22 cellular contexts compared by ENCODE assay signal in the genomic region with DNA sequence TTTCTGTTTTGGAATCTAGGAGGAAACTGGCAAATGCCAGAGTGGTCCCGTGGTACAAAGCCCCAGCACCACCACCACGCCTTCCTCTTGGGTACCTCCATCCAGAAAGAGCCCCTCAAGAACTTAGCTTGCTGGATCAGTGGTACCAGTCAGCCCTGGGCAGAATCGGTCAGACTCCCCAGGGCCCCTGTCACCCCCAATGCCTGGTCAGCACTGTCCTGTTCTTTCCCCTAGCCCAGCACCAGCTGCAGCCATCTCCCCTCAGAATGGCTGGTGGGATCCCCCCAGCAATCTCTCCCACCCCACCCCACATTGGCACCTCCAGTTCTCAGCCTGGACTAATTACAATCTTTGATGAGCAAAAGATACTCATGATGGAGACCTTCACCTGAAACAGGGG.
"Had no signal": no experiment of that assay in that cellular context is flagged by ENCODE, and none has a peak within 500 bp of the region (broad histone marks: within the 10 kb centered on the region; RNA-seq: fewer than 3 reads in every experiment).

No MANE protein-coding gene starts in this region.

- FAIRE-seq: RCC 7860 had no signal

- H3K36me3 ChIP-seq: MG63 had no signal

- H3K9ac ChIP-seq: SK-N-SH had no signal

- H3K27me3 ChIP-seq: MG63 had no signal

- H3K4me2 ChIP-seq: SK-N-SH had no signal

- H3K9me3 ChIP-seq: MG63, SK-N-SH had no signal

- DNase-seq: IMR-90, Karpas-422, KG1, MG63, NCI-H1092, NCI-H1105 treated with DMSO at 0.1 percent for 48 hours, NCI-H1417 treated with DMSO at 0.1 percent for 48 hours, NCI-H146, NCI-H1694 treated with DMSO at 0.1 percent for 48 hours, NCI-H1930, NCI-H2081 treated with DMSO at 0.1 percent for 48 hours, NCI-H2171, NCI-H226, NCI-H446, NCI-H510A, NCI-H524 treated with DMSO at 0.1 percent for 48 hours, NCI-H69, NCI-H774, RPMI8226, SHP77, SK-N-SH had no signal

- H3K4me3 ChIP-seq: MG63 had no signal
